In the genomic region with DNA sequence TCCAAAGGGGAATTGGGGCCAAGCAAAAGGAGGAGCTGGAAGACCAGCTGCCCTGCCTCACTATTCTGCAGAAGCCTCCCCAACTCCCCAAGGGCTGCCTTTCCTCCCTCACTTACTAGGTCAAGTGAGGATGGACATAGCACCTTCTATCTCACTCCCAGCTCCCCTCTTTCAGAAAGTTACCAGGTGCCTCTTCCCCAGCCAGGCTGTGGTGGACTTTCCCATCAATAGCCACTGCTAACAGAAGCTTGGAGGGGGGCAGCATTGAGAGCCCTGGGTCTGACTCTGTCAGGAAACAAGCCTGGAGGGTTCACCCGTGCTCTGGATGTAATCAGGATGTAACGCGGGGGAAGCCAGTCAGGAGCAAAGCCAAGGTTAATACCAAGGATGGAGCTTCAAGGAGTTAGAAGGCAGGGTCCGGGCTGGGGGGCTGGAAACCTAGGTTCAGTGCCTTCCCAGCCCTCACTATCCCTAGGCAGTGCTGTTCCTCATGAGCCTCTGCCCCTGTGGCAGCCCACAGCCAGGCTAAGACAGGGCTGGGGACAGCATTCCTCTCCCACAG, we compare ENCODE assay signal across 20 cellular contexts.
"Had no signal": no experiment of that assay in that cellular context is flagged by ENCODE, and none has a peak within 500 bp of the region (broad histone marks: within the 10 kb centered on the region; RNA-seq: fewer than 3 reads in every experiment).

No MANE protein-coding gene starts in this region.

- H3K9me3 Mint-ChIP-seq: natural killer cell, neural crest cell had no signal

- H3K27me3 ChIP-seq: colonic mucosa, gastrocnemius medialis, ovary, stomach, transverse colon had no signal

- H3K36me3 ChIP-seq: colonic mucosa, gastrocnemius medialis, heart right ventricle, ovary, stomach, thoracic aorta, transverse colon had no signal

- H3K36me3 Mint-ChIP-seq: natural killer cell had no signal

- H3K4me1 Mint-ChIP-seq: neural crest cell had no signal

- DNase-seq: colonic mucosa; dermis blood vessel endothelial cell; erythroblast; gastrocnemius medialis; heart right ventricle; islet precursor cell; mammary epithelial cell; mucosa of descending colon; natural killer cell; ovary; right cardiac atrium; small intestine; stimulated activated CD4-positive, alpha-beta T cell treated with anti-CD3 and anti-CD28 coated beads, Interleukin-12 subunit alpha, Interleukin-12 subunit beta, amount 100 ng/mL, for 4 hours; stimulated activated naive CD4-positive, alpha-beta T cell; stomach; substantia nigra; transverse colon had no signal

- H3K27ac ChIP-seq: colonic mucosa, gastrocnemius medialis, heart right ventricle, ovary, stomach, thoracic aorta, transverse colon had no signal

- H3K9me3 ChIP-seq: colonic mucosa, gastrocnemius medialis, heart right ventricle, mucosa of descending colon, ovary, stomach, thoracic aorta, transverse colon had no signal

- H3K4me3 Mint-ChIP-seq: natural killer cell, neural crest cell had no signal

- ATAC-seq: gastrocnemius medialis, left lobe of liver, mucosa of descending colon, natural killer cell had no signal

- H3K4me3 ChIP-seq: colonic mucosa, gastrocnemius medialis, heart right ventricle, mucosa of descending colon, ovary, stomach, thoracic aorta, transverse colon had no signal

- H3K27ac Mint-ChIP-seq: natural killer cell had no signal

- H3K4me1 ChIP-seq: colonic mucosa, gastrocnemius medialis had no signal
